25 cellular contexts compared by ENCODE assay signal in the genomic region with DNA sequence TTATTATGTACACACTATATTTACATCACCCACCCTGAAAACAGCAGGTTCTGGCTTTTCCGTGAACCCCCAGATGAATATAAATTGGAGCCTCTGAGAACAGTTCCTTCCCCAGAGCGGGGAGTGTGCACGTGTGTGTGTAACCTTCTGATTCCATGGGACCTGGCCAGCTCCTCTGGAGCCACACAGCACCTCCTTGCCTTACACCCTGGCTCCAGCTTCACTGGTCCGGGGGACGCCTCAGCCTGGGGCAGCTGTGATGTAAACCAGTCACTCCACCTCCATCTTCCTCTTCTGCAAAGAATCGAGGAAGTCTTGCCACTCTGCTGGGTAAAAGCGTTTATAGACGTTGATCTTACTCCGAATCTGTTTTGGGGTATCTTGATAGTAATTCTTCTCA. TPM values are rescaled to one million over a fixed set of nuclear protein-coding genes. Genes with fewer than 3 reads are reported as not detected.
DNase-seq lines count a peak whose midpoint lies in the region; ATAC-seq and TF ChIP-seq lines count a peak whose summit lies in the region.
"Had no signal": no experiment of that assay in that cellular context is flagged by ENCODE, and none has a peak within 500 bp of the region (broad histone marks: within the 10 kb centered on the region; RNA-seq: fewer than 3 reads in every experiment).

No MANE protein-coding gene starts in this region.

- no peak for DNase-seq in left ventricle myocardium inferior
- DNase-seq in left ventricle myocardium superior: no peak
- no peak for DNase-seq in psoas muscle
- DNase-seq in spleen: peak; percentile 58
- no peak for DNase-seq in ascending aorta (ENCODE audit: low spot score in 2 of 2)
- no peak for DNase-seq in vagina (ENCODE audit: extremely low spot score in 2 of 2)
- DNase-seq: 8988T; ACHN; AML-193; BE2C; CD4-positive, alpha-beta T cell; CD8-positive, alpha-beta memory T cell; DMS 273 treated with DMSO at 0.1 percent for 48 hours; DMS79; EL; GDM1; GM23248; H7; HCEC 1CT had no signal

- H3K4me1 ChIP-seq in left ventricle myocardium inferior (peaks cover 45% of the 10 kb centered on the region), psoas muscle (peaks cover 55% of the 10 kb centered on the region), spleen (peaks cover 7 to 27% (median 20%) of the 10 kb centered on the region in 6 donors), ascending aorta (peaks cover 6 to 27% of the 10 kb centered on the region in 2 donors), vagina (peaks cover 17% of the 10 kb centered on the region)
- H3K4me1 ChIP-seq: BE2C had no signal

- ATAC-seq in left ventricle myocardium superior (no peak), psoas muscle (no peak), HG03469 (IDR thresholded peaks at IDR 0.05; ENCODE audit: unreplicated experiment) (no peak)
- ATAC-seq in activated T-helper 17 cell treated with anti-CD3 and anti-CD28 coated beads, Interleukin-2, amount 50 U/mL, for 72 hours (replicated peaks): no peak
- ATAC-seq: A549, GM12878 had no signal

- TF ChIP-seq POLR2A in spleen (IDR thresholded peaks at IDR 0.05): no peak
- no peak for TF ChIP-seq POLR2A in vagina (IDR thresholded peaks at IDR 0.05)

- intact Hi-C loops in left ventricle myocardium inferior (cut with micrococcal nuclease): no loop called here
- intact Hi-C loops in left ventricle myocardium superior (cut with micrococcal nuclease): no loop called here
- intact Hi-C loops in psoas muscle (cut with DNase I): no loop called here
- intact Hi-C loops in spleen (cut with DNase I; ENCODE audit: low total_unique reads): no loop called here
- intact Hi-C loops in ascending aorta (cut with DNase I): loop anchor here (10.0 kb wide), 2 partner anchors 261 to 621 kb away; a partner anchor contains a TSS
- intact Hi-C loops in vagina (cut with DNase I): no loop called here

- H3K27me3 ChIP-seq in left ventricle myocardium inferior (ENCODE audit: low read depth) (no peaks in the 10 kb centered on the region), psoas muscle (ENCODE audit: insufficient read depth in 3 of 3, low read length in 2 of 3) (no peaks in the 10 kb centered on the region), spleen (replicated peaks in 1 of 7) (no peaks in the 10 kb centered on the region), ascending aorta (no peaks in the 10 kb centered on the region), vagina (no peaks in the 10 kb centered on the region)
- H3K27me3 ChIP-seq: BE2C; BLaER1 treated with 17β-estradiol and CSF1 and Interleukin-3, amounts not matched to agents 10 nM and 100 nM had no signal

- no peaks in the 10 kb centered on the region for H3K27me3 Mint-ChIP-seq in activated T-helper 17 cell treated with anti-CD3 and anti-CD28 coated beads, Interleukin-2, amount 50 U/mL, for 72 hours
- H3K27me3 Mint-ChIP-seq: CD4-positive, alpha-beta T cell; CD8-positive, alpha-beta memory T cell had no signal

- 63 to 86% (median 63%) methylated on average over 9 of the region's 9 CpGs for WGBS in psoas muscle, 3 donors
- WGBS in spleen, 5 donors: 70 to 87% (median 74%) methylated on average over 9 of the region's 9 CpGs

- no peak overlapping the region for H3K4me3 Mint-ChIP-seq in activated T-helper 17 cell treated with anti-CD3 and anti-CD28 coated beads, Interleukin-2, amount 50 U/mL, for 72 hours
- H3K4me3 Mint-ChIP-seq: CD14-positive monocyte; CD4-positive, alpha-beta T cell had no signal

- TF ChIP-seq CTCF in left ventricle myocardium inferior (IDR thresholded peaks at IDR 0.05; ENCODE audit: borderline replicate concordance) (no peak), psoas muscle (IDR thresholded peaks at IDR 0.05) (no peak), spleen (IDR thresholded peaks at IDR 0.05 in 8 of 11, conservative IDR thresholded peaks at IDR 0.05 in 3 of 11) (no peak), ascending aorta (IDR thresholded peaks at IDR 0.05) (no peak), vagina (IDR thresholded peaks at IDR 0.05) (no peak)

- no peaks in the 10 kb centered on the region for H3K9me3 Mint-ChIP-seq in activated T-helper 17 cell treated with anti-CD3 and anti-CD28 coated beads, Interleukin-2, amount 50 U/mL, for 72 hours
- H3K9me3 Mint-ChIP-seq: CD14-positive monocyte; CD4-positive, alpha-beta T cell; CD8-positive, alpha-beta memory T cell had no signal

- H3K36me3 ChIP-seq in left ventricle myocardium inferior: peaks cover 49% of the 10 kb centered on the region
- H3K36me3 ChIP-seq in psoas muscle (ENCODE audit: insufficient read depth in 1 of 2, low read depth in 1 of 2): peaks cover 7 to 51% of the 10 kb centered on the region in 2 donors
- peaks cover 0 to 67% (median 49%) of the 10 kb centered on the region in 6 donors for H3K36me3 ChIP-seq in spleen
- H3K36me3 ChIP-seq in ascending aorta: peaks cover 21 to 39% of the 10 kb centered on the region in 2 donors
- peaks cover 0 to 39% of the 10 kb centered on the region in 2 donors for H3K36me3 ChIP-seq in vagina

- H3K9me3 ChIP-seq in left ventricle myocardium inferior (replicated peaks) (no peaks in the 10 kb centered on the region), psoas muscle (no peaks in the 10 kb centered on the region), spleen (no peaks in the 10 kb centered on the region), ascending aorta (no peaks in the 10 kb centered on the region), vagina (no peaks in the 10 kb centered on the region)
- H3K9me3 ChIP-seq: A549; BE2C; BLaER1 treated with 17β-estradiol and CSF1 and Interleukin-3, amounts not matched to agents 10 nM and 100 nM had no signal

- H3K36me3 Mint-ChIP-seq in activated T-helper 17 cell treated with anti-CD3 and anti-CD28 coated beads, Interleukin-2, amount 50 U/mL, for 72 hours (ENCODE audit: low read depth): peaks cover 98% of the 10 kb centered on the region

- peaks cover 17% of the 10 kb centered on the region for H3K4me1 Mint-ChIP-seq in activated T-helper 17 cell treated with anti-CD3 and anti-CD28 coated beads, Interleukin-2, amount 50 U/mL, for 72 hours

- H3K27ac Mint-ChIP-seq in activated T-helper 17 cell treated with anti-CD3 and anti-CD28 coated beads, Interleukin-2, amount 50 U/mL, for 72 hours: peak overlapping the region; percentile 33
- H3K27ac Mint-ChIP-seq: CD4-positive, alpha-beta T cell had no signal

- peak overlapping the region; percentile 88 for H3K27ac ChIP-seq in left ventricle myocardium inferior (replicated peaks)
- H3K27ac ChIP-seq in psoas muscle: peak overlapping the region; percentile 93
- no peak overlapping the region for H3K27ac ChIP-seq in spleen
- no peak overlapping the region for H3K27ac ChIP-seq in ascending aorta
- H3K27ac ChIP-seq in vagina: no peak overlapping the region
- H3K27ac ChIP-seq: A549; BLaER1 treated with 17β-estradiol and CSF1 and Interleukin-3, amounts not matched to agents 10 nM and 100 nM; GM23248 had no signal

- no peak overlapping the region for H3K4me3 ChIP-seq in left ventricle myocardium inferior
- no peak overlapping the region for H3K4me3 ChIP-seq in psoas muscle
- no peak overlapping the region for H3K4me3 ChIP-seq in spleen
- H3K4me3 ChIP-seq in ascending aorta: no peak overlapping the region
- no peak overlapping the region for H3K4me3 ChIP-seq in vagina
- H3K4me3 ChIP-seq: A549; BLaER1 treated with 17β-estradiol and CSF1 and Interleukin-3, amounts not matched to agents 10 nM and 100 nM; GM12878; GM23248 had no signal

RNA-seq across cellular contexts. Expression of a gene that starts 4.4 kb away (rescaled TPM):
- total RNA-seq in left ventricle myocardium inferior: 19.1 TPM
- 19.0 TPM for total RNA-seq in left ventricle myocardium superior
- total RNA-seq in activated T-helper 17 cell treated with anti-CD3 and anti-CD28 coated beads, Interleukin-2, amount 50 U/mL, for 72 hours: 10 to 100 TPM; 37.6 to 99.0 TPM
- total RNA-seq in psoas muscle: 10 to 100 TPM; 35.6 to 76.2 (median 59.9) TPM
- 100 to 1,000 TPM in 1 of 3 donors, 10 to 100 TPM in 2; 87.5 to 206 (median 90.4) TPM for polyA plus RNA-seq in psoas muscle
- 10 to 100 TPM in 5 of 7 donors, 1 to 10 TPM in 2; 5.9 to 23.3 (median 12.4) TPM for total RNA-seq in spleen
- 10 to 100 TPM; 37.4 to 47.1 (median 41.5) TPM for polyA plus RNA-seq in spleen
- total RNA-seq in ascending aorta: not detected
- total RNA-seq in vagina: 48.6 TPM

RNA-seq across cellular contexts. Expression of a gene that starts 4.6 kb away (rescaled TPM):
- 217 TPM for total RNA-seq in left ventricle myocardium inferior
- 222 TPM for total RNA-seq in left ventricle myocardium superior
- total RNA-seq in activated T-helper 17 cell treated with anti-CD3 and anti-CD28 coated beads, Interleukin-2, amount 50 U/mL, for 72 hours: 100 to 1,000 TPM; 114 to 120 TPM
- total RNA-seq in psoas muscle: 100 to 1,000 TPM; 181 to 215 (median 212) TPM
- 100 to 1,000 TPM; 223 to 429 (median 332) TPM for polyA plus RNA-seq in psoas muscle
- 100 to 1,000 TPM in 4 of 7 donors, 10 to 100 TPM in 3; 89.3 to 191 (median 102) TPM for total RNA-seq in spleen
- polyA plus RNA-seq in spleen: 100 to 1,000 TPM; 196 to 276 (median 220) TPM
- total RNA-seq in ascending aorta: 36.7 TPM
- total RNA-seq in vagina: 124 TPM

RNA-seq across cellular contexts. Expression of a gene that starts 18.7 kb away (rescaled TPM):
- 6.0 TPM for total RNA-seq in left ventricle myocardium inferior
- 4.4 TPM for total RNA-seq in left ventricle myocardium superior
- total RNA-seq in activated T-helper 17 cell treated with anti-CD3 and anti-CD28 coated beads, Interleukin-2, amount 50 U/mL, for 72 hours: 10 to 100 TPM in 1 of 2 donors, 1 to 10 TPM in 1; 8.7 to 17.3 TPM
- total RNA-seq in psoas muscle: 1 to 10 TPM; 3.1 to 6.6 (median 5.0) TPM
- 1 to 10 TPM; 1.6 to 5.3 (median 3.9) TPM for polyA plus RNA-seq in psoas muscle
- 10 to 100 TPM in 3 of 7 donors, 1 to 10 TPM in 4; 4.7 to 17.8 (median 9.0) TPM for total RNA-seq in spleen
- 1 to 10 TPM; 1.6 to 4.0 (median 2.6) TPM for polyA plus RNA-seq in spleen
- 2.7 TPM for total RNA-seq in ascending aorta
- 9.8 TPM for total RNA-seq in vagina

RNA-seq across cellular contexts. Expression of a gene that starts 22.4 kb away (rescaled TPM):
- total RNA-seq in left ventricle myocardium inferior: 91.6 TPM
- 82.2 TPM for total RNA-seq in left ventricle myocardium superior
- 10 to 100 TPM; 54.2 to 78.0 TPM for total RNA-seq in activated T-helper 17 cell treated with anti-CD3 and anti-CD28 coated beads, Interleukin-2, amount 50 U/mL, for 72 hours
- 100 to 1,000 TPM in 1 of 4 donors, 10 to 100 TPM in 3; 46.9 to 201 (median 74.3) TPM for total RNA-seq in psoas muscle
- polyA plus RNA-seq in psoas muscle: 10 to 100 TPM; 27.0 to 70.4 (median 42.5) TPM
- 10 to 100 TPM; 60.2 to 99.0 (median 75.1) TPM for total RNA-seq in spleen
- 10 to 100 TPM; 24.4 to 34.4 (median 26.3) TPM for polyA plus RNA-seq in spleen
- 56.2 TPM for total RNA-seq in ascending aorta
- 99.4 TPM for total RNA-seq in vagina

RNA-seq across cellular contexts. Expression of a gene that starts 32.4 kb away (rescaled TPM):
- total RNA-seq in left ventricle myocardium inferior (216 TPM), left ventricle myocardium superior (223 TPM), psoas muscle (100 to 1,000 TPM; 162 to 223 (median 217) TPM), spleen (10 to 100 TPM; 51.9 to 70.2 (median 62.9) TPM), ascending aorta (189 TPM), vagina (254 TPM)
- 10 to 100 TPM; 22.9 to 56.9 TPM for total RNA-seq in activated T-helper 17 cell treated with anti-CD3 and anti-CD28 coated beads, Interleukin-2, amount 50 U/mL, for 72 hours
- polyA plus RNA-seq in psoas muscle (100 to 1,000 TPM; 246 to 413 (median 340) TPM), spleen (10 to 100 TPM; 64.1 to 98.4 (median 69.2) TPM)

Comparison
In these comparisons a context has a peak if more than half of its experiments do, and no peak if none do; other contexts are left out.
1. H3K27ac ChIP-seq: peak in left ventricle myocardium inferior (single experiment) and psoas muscle (single experiment); none in spleen (0 of 8), ascending aorta (0 of 2) and vagina (single experiment).